9 cellular contexts compared by ENCODE assay signal in genomic region chr20:41072099-41072798, GRCh38. TPM values are rescaled to one million over a fixed set of nuclear protein-coding genes. Genes with fewer than 3 reads are reported as not detected.
A peak's percentile ranks its signal among the peaks of the same experiment; 100 is the strongest.
DNase-seq lines count a peak whose midpoint lies in the region; ATAC-seq, FAIRE-seq and TF ChIP-seq lines count a peak whose summit lies in the region.
"Had no signal": no experiment of that assay in that cellular context is flagged by ENCODE, and none has a peak within 500 bp of the region (broad histone marks: within the 10 kb centered on the region; RNA-seq: fewer than 3 reads in every experiment).

No MANE protein-coding gene starts in this region.

- no peaks in the 10 kb centered on the region for H4K20me1 ChIP-seq in endothelial cell of umbilical vein (replicated peaks; ENCODE audit: control insufficient read depth, extremely low read depth, insufficient read depth, low read length)

- H3K27me3 Mint-ChIP-seq in CD4-positive, alpha-beta T cell = no peaks in the 10 kb centered on the region
- H3K27me3 Mint-ChIP-seq in nephron (ENCODE audit: low read depth) = no peaks in the 10 kb centered on the region

- no peak for TF ChIP-seq CTCF in CD4-positive, alpha-beta T cell (IDR thresholded peaks at IDR 0.05)
- TF ChIP-seq CTCF in endothelial cell of umbilical vein (IDR thresholded peaks at IDR 0.05; ENCODE audit: extremely low read depth in 1 of 2, insufficient read depth in 1 of 2, low read depth in 1 of 2, low read length in 2 of 2) (no peak), nephron (IDR thresholded peaks at IDR 0.05; ENCODE audit: unreplicated experiment in 3 of 3) (no peak)

- no peak for TF ChIP-seq POLR2A in endothelial cell of umbilical vein (IDR thresholded peaks at IDR 0.05; ENCODE audit: low read depth, low read length)

- H3K9ac ChIP-seq in endothelial cell of umbilical vein (replicated peaks; ENCODE audit: extremely low read depth, insufficient read depth, low read length) = peak overlapping the region; percentile 63

- FAIRE-seq in RCC 7860 (lab: Jason Lieb, UNC) (no peak), endothelial cell of umbilical vein (lab: Jason Lieb, UNC) (peak; percentile 90)

- no peak overlapping the region for H2AFZ ChIP-seq in endothelial cell of umbilical vein (ENCODE audit: low read depth, low read length)

- H3K4me3 Mint-ChIP-seq in CD4-positive, alpha-beta T cell = no peak overlapping the region
- no peak overlapping the region for H3K4me3 Mint-ChIP-seq in nephron

- no peaks in the 10 kb centered on the region for H3K9me3 Mint-ChIP-seq in CD4-positive, alpha-beta T cell
- H3K9me3 Mint-ChIP-seq in nephron = no peaks in the 10 kb centered on the region

- CTCF ChIA-PET in CD4-positive, alpha-beta T cell (lab: Charles Lee) = interaction anchor here (1.1 to 1.8 kb wide), 4 partner anchors 23 to 110 kb away, joined by 3 to 5 read pairs (median 3); no protein-coding TSS in a partner anchor
- CTCF ChIA-PET in endothelial cell of umbilical vein (lab: Charles Lee) = interaction anchor here (0.7 to 12.0 kb wide), 10 partner anchors 11 to 106 kb away, joined by 3 to 228 read pairs (median 3); no protein-coding TSS in a partner anchor

- H3K4me2 ChIP-seq in endothelial cell of umbilical vein (ENCODE audit: insufficient read depth, low read length) = peak overlapping the region; percentile 90

- peak overlapping the region; percentile 5 for H3K27ac Mint-ChIP-seq in CD4-positive, alpha-beta T cell
- peak overlapping the region; percentile 57 to 65 (median 63) for H3K27ac Mint-ChIP-seq in nephron

- H3K4me1 ChIP-seq in endothelial cell of umbilical vein (ENCODE audit: control insufficient read depth, extremely low read depth, insufficient read depth, low read length) = peaks cover 68% of the 10 kb centered on the region

- peaks cover 79% of the 10 kb centered on the region for H3K79me2 ChIP-seq in endothelial cell of umbilical vein (ENCODE audit: control insufficient read depth, insufficient read depth, low read length)

- no peak overlapping the region for H3K27ac ChIP-seq in CD4-positive, alpha-beta T cell (ENCODE audit: low read depth, low read length)
- H3K27ac ChIP-seq in endothelial cell of umbilical vein (ENCODE audit: insufficient read depth, low read depth, low read length) = peak overlapping the region; percentile 83

- H3K36me3 Mint-ChIP-seq in CD4-positive, alpha-beta T cell (ENCODE audit: low read depth) = peaks cover 39% of the 10 kb centered on the region
- H3K36me3 Mint-ChIP-seq in nephron (ENCODE audit: low read depth) = peaks cover 45% of the 10 kb centered on the region

- dilution Hi-C loops in endothelial cell of umbilical vein (cut with MboI; ENCODE audit: extremely low pct_ligation_motif_present, low sequenced_read_pairs) = no loop called here

- no peaks in the 10 kb centered on the region for H3K9me3 ChIP-seq in CD4-positive, alpha-beta T cell (ENCODE audit: control insufficient read depth, low read length)
- H3K9me3 ChIP-seq in endothelial cell of umbilical vein (replicated peaks; ENCODE audit: control insufficient read depth, insufficient read depth, low read length) = no peaks in the 10 kb centered on the region

- BruUV-seq in endothelial cell of umbilical vein (replicated peaks; lab: Mats Ljungman, UMichigan) = TSS peak; percentile 62

- H3K4me3 ChIP-seq in endothelial cell of umbilical vein (replicated peaks in 1 of 3; ENCODE audit: insufficient read depth in 1 of 3, low read depth in 1 of 3, low read length in 3 of 3) = peak overlapping the region in 1 of 3 experiments; percentile 30

- peaks cover 88% of the 10 kb centered on the region for H3K4me1 Mint-ChIP-seq in CD4-positive, alpha-beta T cell (ENCODE audit: low read depth)
- peaks cover 51% of the 10 kb centered on the region for H3K4me1 Mint-ChIP-seq in nephron

- no peak for DNase-seq in CD4-positive, alpha-beta T cell
- DNase-seq in RCC 7860 (ENCODE audit: low spot score) = peak; percentile 35
- DNase-seq in endothelial cell of umbilical vein (ENCODE audit: low read depth, low spot score) = peak; percentile 93
- no peak for DNase-seq in NCI-H2081 (lab: John Stamatoyannopoulos, UW)
- no peak for DNase-seq in NCI-H1436 treated with DMSO at 0.1 percent for 48 hours (lab: John Stamatoyannopoulos, UW)
- DNase-seq: activated CD8-positive, alpha-beta memory T cell treated with anti-CD3 and anti-CD28 coated beads, Interleukin-2, amount 50 U/mL, for 4 hours had no signal

- no peaks in the 10 kb centered on the region for H3K27me3 ChIP-seq in CD4-positive, alpha-beta T cell (ENCODE audit: control insufficient read depth, insufficient read depth, low read length)
- no peaks in the 10 kb centered on the region for H3K27me3 ChIP-seq in endothelial cell of umbilical vein (ENCODE audit: control insufficient read depth in 2 of 2, insufficient read depth in 2 of 2, low read length in 2 of 2)

- intact Hi-C loops in CD4-positive, alpha-beta T cell (cut with DNase I, micrococcal nuclease) = no loop called here
- intact Hi-C loops in endothelial cell of umbilical vein (cut with micrococcal nuclease) = loop anchor here (1.0 to 10.0 kb wide), 3 partner anchors 13 to 317 kb away; no protein-coding TSS in a partner anchor

- no peaks in the 10 kb centered on the region for H3K9me1 ChIP-seq in endothelial cell of umbilical vein (replicated peaks; ENCODE audit: control insufficient read depth, extremely low read depth, insufficient read depth, low read length)

- no peak for ATAC-seq in CD4-positive, alpha-beta T cell (ENCODE audit: poor library complexity)
- no peak for ATAC-seq in GM18517 (IDR thresholded peaks at IDR 0.05; ENCODE audit: unreplicated experiment)
- ATAC-seq in GM21423 (IDR thresholded peaks at IDR 0.05; ENCODE audit: unreplicated experiment) = no peak

- POLR2A ChIA-PET in CD4-positive, alpha-beta T cell (lab: Charles Lee) = interaction anchor here (0.6 to 1.5 kb wide), 3 partner anchors 8 to 81 kb away, joined by 3 read pairs; no protein-coding TSS in a partner anchor
- POLR2A ChIA-PET in endothelial cell of umbilical vein (lab: Charles Lee) = interaction anchor here (1.2 to 1.3 kb wide), 2 partner anchors 64 to 383 kb away, joined by 3 to 4 read pairs; partner anchors contain the start of gene MAFB

- peaks cover 0 to 5% of the 10 kb centered on the region in 2 experiments for H3K36me3 ChIP-seq in endothelial cell of umbilical vein (ENCODE audit: control insufficient read depth in 2 of 2, extremely low read depth in 1 of 2, insufficient read depth in 2 of 2, low read length in 2 of 2)

TF ChIP-seq in endothelial cell of umbilical vein, 7 proteins besides CTCF, POLR2A, EP300 and RAD21:
- no peak for TF ChIP-seq MYC (IDR thresholded peaks at IDR 0.05; ENCODE audit: low read depth, low read length)
- TF ChIP-seq JUN (IDR thresholded peaks at IDR 0.05; ENCODE audit: borderline replicate concordance, insufficient read depth, insufficient read length, low read depth) = peak; percentile 77
- TF ChIP-seq FOS (IDR thresholded peaks at IDR 0.05; ENCODE audit: borderline replicate concordance, insufficient read depth, low read length) = peak; percentile 88
- no peak for TF ChIP-seq GATA2 (IDR thresholded peaks at IDR 0.05; ENCODE audit: insufficient read depth, insufficient read length, low read depth, low read length)
- TF ChIP-seq MAX (IDR thresholded peaks at IDR 0.05; ENCODE audit: insufficient read depth, insufficient read length) = no peak
- TF ChIP-seq EZH2 (IDR thresholded peaks at IDR 0.05; ENCODE audit: borderline replicate concordance, low read depth, low read length, severe bottlenecking) = no peak
- peak; percentile 76 for TF ChIP-seq POLR2AphosphoS5 (IDR thresholded peaks at IDR 0.05; ENCODE audit: insufficient read depth, low read depth, low read length)

RNA-seq across cellular contexts. Expression of gene TOP1, which starts 43.6 kb away (rescaled TPM):
- 10 to 100 TPM; 37.6 to 41.7 TPM for total RNA-seq in CD4-positive, alpha-beta T cell
- 75.1 and 77.4 TPM in 2 replicates for total RNA-seq in endothelial cell of umbilical vein
- 3.7 and 7.0 TPM in 2 replicates for polyA plus RNA-seq in endothelial cell of umbilical vein
- polyA plus RNA-seq in endothelial cell of umbilical vein (2011; cell fraction: cytosol; rRNA removed) = 13.9 and 14.1 TPM in 2 replicates
- polyA plus RNA-seq in endothelial cell of umbilical vein (2011; cell fraction: nucleus; rRNA removed) = 23.7 and 33.5 TPM in 2 replicates
- 68.9 and 93.6 TPM in 2 replicates for polyA plus RNA-seq in endothelial cell of umbilical vein (2012)
- polyA minus RNA-seq in endothelial cell of umbilical vein = 8.9 and 12.3 TPM in 2 replicates
- 26.7 TPM for polyA minus RNA-seq in endothelial cell of umbilical vein (2011; cell fraction: cytosol; rRNA and poly(A)+ RNA removed)
- polyA minus RNA-seq in endothelial cell of umbilical vein (2011; cell fraction: nucleus; rRNA and poly(A)+ RNA removed) = 15.4 and 17.3 TPM in 2 replicates

Comparison
In these comparisons a context has a peak if more than half of its experiments do, and no peak if none do; other contexts are left out.
1. DNase-seq: peak in RCC 7860 (single experiment) and endothelial cell of umbilical vein (single experiment); none in CD4-positive, alpha-beta T cell (0 of 10), NCI-H2081 (0 of 2) and NCI-H1436 treated with DMSO at 0.1 percent for 48 hours (single experiment).